Comparison of ENCODE assay signal across 8 cellular contexts in genomic region chr10:95290446-95290800, GRCh38.
DNase-seq lines count a peak whose midpoint lies in the region; ATAC-seq and TF ChIP-seq lines count a peak whose summit lies in the region.

No MANE protein-coding gene starts in this region.

- peaks cover 4% of the 10 kb centered on the region for H3K4me1 ChIP-seq in NT2/D1 (ENCODE audit: insufficient read depth, insufficient read length)

- no peaks in the 10 kb centered on the region for H3K36me3 Mint-ChIP-seq in nephron progenitor cell (ENCODE audit: low read depth)

- no peaks in the 10 kb centered on the region for H3K9me3 Mint-ChIP-seq in nephron progenitor cell

- H3K9me3 ChIP-seq in NT2/D1 (ENCODE audit: insufficient read depth, low read length): no peaks in the 10 kb centered on the region

- peaks cover 78% of the 10 kb centered on the region for H3K4me1 Mint-ChIP-seq in nephron progenitor cell

- H3K36me3 ChIP-seq in NT2/D1 (ENCODE audit: insufficient read depth, insufficient read length, low read length): peaks cover 29% of the 10 kb centered on the region

- peak; percentile 3 for ATAC-seq in GM21447 (IDR thresholded peaks at IDR 0.05; ENCODE audit: unreplicated experiment)

- H3K27ac Mint-ChIP-seq in nephron progenitor cell: no peak overlapping the region

- TF ChIP-seq CTCF in AG10803 (conservative IDR thresholded peaks at IDR 0.05; ENCODE audit: low read length) (no peak), epithelial cell of esophagus (IDR thresholded peaks at IDR 0.05; ENCODE audit: insufficient read depth, low read depth, low read length, missing control alignments) (no peak), nephron progenitor cell (IDR thresholded peaks at IDR 0.05) (no peak)

- H3K27me3 Mint-ChIP-seq in nephron progenitor cell (ENCODE audit: low read depth, poor library complexity): peaks cover 9% of the 10 kb centered on the region

- H3K4me3 Mint-ChIP-seq in nephron progenitor cell: peak overlapping the region; percentile 94

- H3K4me3 ChIP-seq in AG10803 (ENCODE audit: low read length) (peak overlapping the region; percentile 92), NT2/D1 (ENCODE audit: insufficient read length, low read depth) (peak overlapping the region; percentile 87), epithelial cell of esophagus (ENCODE audit: low read length) (peak overlapping the region; percentile 86)

- H3K9ac ChIP-seq in NT2/D1 (ENCODE audit: insufficient read length, low read depth): peak overlapping the region; percentile 88

- H3K27me3 ChIP-seq in NT2/D1 (ENCODE audit: insufficient read depth, insufficient read length): no peaks in the 10 kb centered on the region

- DNase-seq in AG10803 (ENCODE audit: low read depth) (no peak), NT2/D1 (ENCODE audit: low read depth, low spot score) (no peak), epithelial cell of esophagus (ENCODE audit: low read depth) (no peak), nephron progenitor cell (peak; percentile 57), MV-4-11 (lab: John Stamatoyannopoulos, UW) (no peak), NCI-H2196 (lab: John Stamatoyannopoulos, UW; ENCODE audit: unreplicated experiment) (no peak), activated gamma-delta T cell (lab: John Stamatoyannopoulos, UW) (no peak)
